In genomic region chr3:140224307-140224706, GRCh38 we compare ENCODE assay signal across 8 cellular contexts.
"Had no signal": no experiment of that assay in that cellular context is flagged by ENCODE, and none has a peak within 500 bp of the region (broad histone marks: within the 10 kb centered on the region; RNA-seq: fewer than 3 reads in every experiment).

No MANE protein-coding gene starts in this region.

- DNase-seq: GOT3, H7, IMR-90 had no signal

- H3K36me3 ChIP-seq: HAP-1 had no signal

- H3K4me1 ChIP-seq: HAP-1 had no signal

- H3K27ac ChIP-seq: GM23248, HL-60 had no signal

- H3K4me3 ChIP-seq: GM23248, HAP-1, K562 had no signal

- ATAC-seq: HCT116, K562 had no signal

- FAIRE-seq: K562 had no signal

- H2AFZ ChIP-seq: GM23248 had no signal

- H3K9ac ChIP-seq: GM23248 had no signal
